In the genomic region with DNA sequence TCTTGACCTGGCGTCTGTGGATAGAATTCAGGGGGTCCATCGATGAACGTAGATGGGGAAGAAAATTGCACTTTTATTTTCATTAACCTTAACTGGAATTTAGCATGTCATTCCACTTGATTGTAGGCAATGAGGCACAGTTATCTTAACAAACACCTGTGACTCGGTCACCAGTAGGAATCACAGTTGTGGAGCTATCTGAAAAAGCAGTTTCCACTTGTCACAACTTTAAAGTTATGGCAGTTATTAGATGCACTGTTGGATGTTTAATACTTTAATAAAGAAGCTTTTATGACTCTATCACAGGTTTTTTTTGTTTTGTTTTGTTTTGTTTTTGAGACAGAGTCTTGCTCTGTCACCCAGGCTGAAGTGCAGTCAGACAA, we compare ENCODE assay signal across 1 cellular context.
TF ChIP-seq lines count a peak whose summit lies in the region.

No MANE protein-coding gene starts in this region.

TF ChIP-seq in K562, 482 proteins besides CTCF, POLR2A, EP300 and RAD21 (continued from another document and continues in another):
- peak; percentile 97 for TF ChIP-seq DACH1 (IDR thresholded peaks at IDR 0.05; ENCODE audit: partially characterized antibody)
- TF ChIP-seq CHD2 (IDR thresholded peaks at IDR 0.05; ENCODE audit: low read depth, low read length) = no peak
- TF ChIP-seq, protein P1, sequence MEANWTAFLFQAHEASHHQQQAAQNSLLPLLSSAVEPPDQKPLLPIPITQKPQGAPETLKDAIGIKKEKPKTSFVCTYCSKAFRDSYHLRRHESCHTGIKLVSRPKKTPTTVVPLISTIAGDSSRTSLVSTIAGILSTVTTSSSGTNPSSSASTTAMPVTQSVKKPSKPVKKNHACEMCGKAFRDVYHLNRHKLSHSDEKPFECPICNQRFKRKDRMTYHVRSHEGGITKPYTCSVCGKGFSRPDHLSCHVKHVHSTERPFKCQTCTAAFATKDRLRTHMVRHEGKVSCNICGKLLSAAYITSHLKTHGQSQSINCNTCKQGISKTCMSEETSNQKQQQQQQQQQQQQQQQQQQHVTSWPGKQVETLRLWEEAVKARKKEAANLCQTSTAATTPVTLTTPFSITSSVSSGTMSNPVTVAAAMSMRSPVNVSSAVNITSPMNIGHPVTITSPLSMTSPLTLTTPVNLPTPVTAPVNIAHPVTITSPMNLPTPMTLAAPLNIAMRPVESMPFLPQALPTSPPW (CRISPR knock-in tag; IDR thresholded peaks at IDR 0.05) = no peak
- no peak for TF ChIP-seq ETV1 (tag; conservative IDR thresholded peaks at IDR 0.05; ENCODE audit: low read depth)
- no peak for TF ChIP-seq NR4A1 (CRISPR knock-in tag; IDR thresholded peaks at IDR 0.05)
- TF ChIP-seq NR4A1 (tag; IDR thresholded peaks at IDR 0.05) = no peak
- no peak for TF ChIP-seq SMARCB1 (IDR thresholded peaks at IDR 0.05; ENCODE audit: insufficient read length, low read depth)
- peak; percentile 89 for TF ChIP-seq DPF2 (IDR thresholded peaks at IDR 0.05)
- no peak for TF ChIP-seq BRD4 (IDR thresholded peaks at IDR 0.05)
- no peak for TF ChIP-seq ETV5 (CRISPR knock-in tag; IDR thresholded peaks at IDR 0.05; ENCODE audit: low read depth)
- TF ChIP-seq TCF3 (CRISPR knock-in tag; IDR thresholded peaks at IDR 0.05) = peak; percentile 86
- TF ChIP-seq, protein P2, sequence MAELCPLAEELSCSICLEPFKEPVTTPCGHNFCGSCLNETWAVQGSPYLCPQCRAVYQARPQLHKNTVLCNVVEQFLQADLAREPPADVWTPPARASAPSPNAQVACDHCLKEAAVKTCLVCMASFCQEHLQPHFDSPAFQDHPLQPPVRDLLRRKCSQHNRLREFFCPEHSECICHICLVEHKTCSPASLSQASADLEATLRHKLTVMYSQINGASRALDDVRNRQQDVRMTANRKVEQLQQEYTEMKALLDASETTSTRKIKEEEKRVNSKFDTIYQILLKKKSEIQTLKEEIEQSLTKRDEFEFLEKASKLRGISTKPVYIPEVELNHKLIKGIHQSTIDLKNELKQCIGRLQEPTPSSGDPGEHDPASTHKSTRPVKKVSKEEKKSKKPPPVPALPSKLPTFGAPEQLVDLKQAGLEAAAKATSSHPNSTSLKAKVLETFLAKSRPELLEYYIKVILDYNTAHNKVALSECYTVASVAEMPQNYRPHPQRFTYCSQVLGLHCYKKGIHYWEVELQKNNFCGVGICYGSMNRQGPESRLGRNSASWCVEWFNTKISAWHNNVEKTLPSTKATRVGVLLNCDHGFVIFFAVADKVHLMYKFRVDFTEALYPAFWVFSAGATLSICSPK (IDR thresholded peaks at IDR 0.05; ENCODE audit: borderline replicate concordance) = no peak
- TF ChIP-seq MEIS2 (IDR thresholded peaks at IDR 0.05; ENCODE audit: partially characterized antibody) = peak; percentile 95
- TF ChIP-seq, protein P3, sequence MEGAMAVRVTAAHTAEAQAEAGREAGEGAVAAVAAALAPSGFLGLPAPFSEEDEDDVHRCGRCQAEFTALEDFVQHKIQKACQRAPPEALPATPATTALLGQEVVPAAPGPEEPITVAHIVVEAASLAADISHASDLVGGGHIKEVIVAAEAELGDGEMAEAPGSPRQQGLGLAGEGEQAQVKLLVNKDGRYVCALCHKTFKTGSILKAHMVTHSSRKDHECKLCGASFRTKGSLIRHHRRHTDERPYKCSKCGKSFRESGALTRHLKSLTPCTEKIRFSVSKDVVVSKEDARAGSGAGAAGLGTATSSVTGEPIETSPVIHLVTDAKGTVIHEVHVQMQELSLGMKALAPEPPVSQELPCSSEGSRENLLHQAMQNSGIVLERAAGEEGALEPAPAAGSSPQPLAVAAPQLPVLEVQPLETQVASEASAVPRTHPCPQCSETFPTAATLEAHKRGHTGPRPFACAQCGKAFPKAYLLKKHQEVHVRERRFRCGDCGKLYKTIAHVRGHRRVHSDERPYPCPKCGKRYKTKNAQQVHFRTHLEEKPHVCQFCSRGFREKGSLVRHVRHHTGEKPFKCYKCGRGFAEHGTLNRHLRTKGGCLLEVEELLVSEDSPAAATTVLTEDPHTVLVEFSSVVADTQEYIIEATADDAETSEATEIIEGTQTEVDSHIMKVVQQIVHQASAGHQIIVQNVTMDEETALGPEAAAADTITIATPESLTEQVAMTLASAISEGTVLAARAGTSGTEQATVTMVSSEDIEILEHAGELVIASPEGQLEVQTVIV (CRISPR knock-in tag; IDR thresholded peaks at IDR 0.05; ENCODE audit: borderline replicate concordance) = no peak
- no peak for TF ChIP-seq PHTF2 (CRISPR knock-in tag; IDR thresholded peaks at IDR 0.05)
- no peak for TF ChIP-seq SREBF1 (IDR thresholded peaks at IDR 0.05; ENCODE audit: borderline replicate concordance, low read depth, low read length)
- TF ChIP-seq KAT2B (IDR thresholded peaks at IDR 0.05; ENCODE audit: low read depth, low read length) = no peak
- no peak for TF ChIP-seq KLF6 (CRISPR knock-in tag; IDR thresholded peaks at IDR 0.05; ENCODE audit: borderline replicate concordance)
- TF ChIP-seq, protein P4, sequence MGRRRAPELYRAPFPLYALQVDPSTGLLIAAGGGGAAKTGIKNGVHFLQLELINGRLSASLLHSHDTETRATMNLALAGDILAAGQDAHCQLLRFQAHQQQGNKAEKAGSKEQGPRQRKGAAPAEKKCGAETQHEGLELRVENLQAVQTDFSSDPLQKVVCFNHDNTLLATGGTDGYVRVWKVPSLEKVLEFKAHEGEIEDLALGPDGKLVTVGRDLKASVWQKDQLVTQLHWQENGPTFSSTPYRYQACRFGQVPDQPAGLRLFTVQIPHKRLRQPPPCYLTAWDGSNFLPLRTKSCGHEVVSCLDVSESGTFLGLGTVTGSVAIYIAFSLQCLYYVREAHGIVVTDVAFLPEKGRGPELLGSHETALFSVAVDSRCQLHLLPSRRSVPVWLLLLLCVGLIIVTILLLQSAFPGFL (CRISPR knock-in tag; IDR thresholded peaks at IDR 0.05) = no peak
- TF ChIP-seq, protein P5, sequence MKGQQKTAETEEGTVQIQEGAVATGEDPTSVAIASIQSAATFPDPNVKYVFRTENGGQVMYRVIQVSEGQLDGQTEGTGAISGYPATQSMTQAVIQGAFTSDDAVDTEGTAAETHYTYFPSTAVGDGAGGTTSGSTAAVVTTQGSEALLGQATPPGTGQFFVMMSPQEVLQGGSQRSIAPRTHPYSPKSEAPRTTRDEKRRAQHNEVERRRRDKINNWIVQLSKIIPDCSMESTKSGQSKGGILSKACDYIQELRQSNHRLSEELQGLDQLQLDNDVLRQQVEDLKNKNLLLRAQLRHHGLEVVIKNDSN (CRISPR knock-in tag; IDR thresholded peaks at IDR 0.05) = no peak
- TF ChIP-seq, protein P6, sequence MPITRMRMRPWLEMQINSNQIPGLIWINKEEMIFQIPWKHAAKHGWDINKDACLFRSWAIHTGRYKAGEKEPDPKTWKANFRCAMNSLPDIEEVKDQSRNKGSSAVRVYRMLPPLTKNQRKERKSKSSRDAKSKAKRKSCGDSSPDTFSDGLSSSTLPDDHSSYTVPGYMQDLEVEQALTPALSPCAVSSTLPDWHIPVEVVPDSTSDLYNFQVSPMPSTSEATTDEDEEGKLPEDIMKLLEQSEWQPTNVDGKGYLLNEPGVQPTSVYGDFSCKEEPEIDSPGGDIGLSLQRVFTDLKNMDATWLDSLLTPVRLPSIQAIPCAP (CRISPR knock-in tag; IDR thresholded peaks at IDR 0.05; ENCODE audit: borderline replicate concordance) = no peak
- no peak for TF ChIP-seq ZKSCAN1 (IDR thresholded peaks at IDR 0.05; ENCODE audit: low read depth, low read length)
- TF ChIP-seq, protein P7, sequence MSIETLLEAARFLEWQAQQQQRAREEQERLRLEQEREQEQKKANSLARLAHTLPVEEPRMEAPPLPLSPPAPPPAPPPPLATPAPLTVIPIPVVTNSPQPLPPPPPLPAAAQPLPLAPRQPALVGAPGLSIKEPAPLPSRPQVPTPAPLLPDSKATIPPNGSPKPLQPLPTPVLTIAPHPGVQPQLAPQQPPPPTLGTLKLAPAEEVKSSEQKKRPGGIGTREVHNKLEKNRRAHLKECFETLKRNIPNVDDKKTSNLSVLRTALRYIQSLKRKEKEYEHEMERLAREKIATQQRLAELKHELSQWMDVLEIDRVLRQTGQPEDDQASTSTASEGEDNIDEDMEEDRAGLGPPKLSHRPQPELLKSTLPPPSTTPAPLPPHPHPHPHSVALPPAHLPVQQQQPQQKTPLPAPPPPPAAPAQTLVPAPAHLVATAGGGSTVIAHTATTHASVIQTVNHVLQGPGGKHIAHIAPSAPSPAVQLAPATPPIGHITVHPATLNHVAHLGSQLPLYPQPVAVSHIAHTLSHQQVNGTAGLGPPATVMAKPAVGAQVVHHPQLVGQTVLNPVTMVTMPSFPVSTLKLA (conservative IDR thresholded peaks at IDR 0.05) = peak in 1 of 2 experiments; percentile 39; a peak in 1 of 4 replicates
- no peak for TF ChIP-seq YBX1 (IDR thresholded peaks at IDR 0.05)
- no peak for TF ChIP-seq ZNF174 (CRISPR knock-in tag; IDR thresholded peaks at IDR 0.05)
- TF ChIP-seq SIRT6 (IDR thresholded peaks at IDR 0.05; ENCODE audit: low read depth, low read length) = no peak
- no peak for TF ChIP-seq DMBX1 (CRISPR knock-in tag; IDR thresholded peaks at IDR 0.05; ENCODE audit: borderline replicate concordance)
- no peak for TF ChIP-seq RBM14 (IDR thresholded peaks at IDR 0.05; ENCODE audit: borderline replicate concordance, insufficient read depth, low read depth, low read length)
- TF ChIP-seq ARID1B (IDR thresholded peaks at IDR 0.05) = peak; percentile 96
- peak; percentile 91 for TF ChIP-seq SMARCA4 (IDR thresholded peaks at IDR 0.05)
- TF ChIP-seq MTA2 (IDR thresholded peaks at IDR 0.05; ENCODE audit: low read depth) = peak; percentile 88
- TF ChIP-seq ZNF263 (CRISPR knock-in tag; IDR thresholded peaks at IDR 0.05; ENCODE audit: borderline replicate concordance) = no peak
- TF ChIP-seq WHSC1 (IDR thresholded peaks at IDR 0.05; ENCODE audit: low read length) = no peak
- no peak for TF ChIP-seq ZNF354B (CRISPR knock-in tag; IDR thresholded peaks at IDR 0.05)
- TF ChIP-seq LARP7 (IDR thresholded peaks at IDR 0.05) = no peak
- no peak for TF ChIP-seq GTF2F1 (IDR thresholded peaks at IDR 0.05; ENCODE audit: low read depth, low read length)
- TF ChIP-seq JUN (IDR thresholded peaks at IDR 0.05; ENCODE audit: borderline replicate concordance, low read depth, low read length) = no peak
- TF ChIP-seq JUN (CRISPR knock-in tag; IDR thresholded peaks at IDR 0.05; ENCODE audit: borderline replicate concordance) = no peak
- TF ChIP-seq ZNF551 (CRISPR knock-in tag; IDR thresholded peaks at IDR 0.05) = no peak
- TF ChIP-seq, protein P8, sequence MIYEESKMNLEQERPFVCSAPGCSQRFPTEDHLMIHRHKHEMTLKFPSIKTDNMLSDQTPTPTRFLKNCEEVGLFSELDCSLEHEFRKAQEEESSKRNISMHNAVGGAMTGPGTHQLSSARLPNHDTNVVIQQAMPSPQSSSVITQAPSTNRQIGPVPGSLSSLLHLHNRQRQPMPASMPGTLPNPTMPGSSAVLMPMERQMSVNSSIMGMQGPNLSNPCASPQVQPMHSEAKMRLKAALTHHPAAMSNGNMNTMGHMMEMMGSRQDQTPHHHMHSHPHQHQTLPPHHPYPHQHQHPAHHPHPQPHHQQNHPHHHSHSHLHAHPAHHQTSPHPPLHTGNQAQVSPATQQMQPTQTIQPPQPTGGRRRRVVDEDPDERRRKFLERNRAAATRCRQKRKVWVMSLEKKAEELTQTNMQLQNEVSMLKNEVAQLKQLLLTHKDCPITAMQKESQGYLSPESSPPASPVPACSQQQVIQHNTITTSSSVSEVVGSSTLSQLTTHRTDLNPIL (CRISPR knock-in tag; IDR thresholded peaks at IDR 0.05) = no peak
- TF ChIP-seq ARID2 (IDR thresholded peaks at IDR 0.05) = no peak
- TF ChIP-seq, protein P9, sequence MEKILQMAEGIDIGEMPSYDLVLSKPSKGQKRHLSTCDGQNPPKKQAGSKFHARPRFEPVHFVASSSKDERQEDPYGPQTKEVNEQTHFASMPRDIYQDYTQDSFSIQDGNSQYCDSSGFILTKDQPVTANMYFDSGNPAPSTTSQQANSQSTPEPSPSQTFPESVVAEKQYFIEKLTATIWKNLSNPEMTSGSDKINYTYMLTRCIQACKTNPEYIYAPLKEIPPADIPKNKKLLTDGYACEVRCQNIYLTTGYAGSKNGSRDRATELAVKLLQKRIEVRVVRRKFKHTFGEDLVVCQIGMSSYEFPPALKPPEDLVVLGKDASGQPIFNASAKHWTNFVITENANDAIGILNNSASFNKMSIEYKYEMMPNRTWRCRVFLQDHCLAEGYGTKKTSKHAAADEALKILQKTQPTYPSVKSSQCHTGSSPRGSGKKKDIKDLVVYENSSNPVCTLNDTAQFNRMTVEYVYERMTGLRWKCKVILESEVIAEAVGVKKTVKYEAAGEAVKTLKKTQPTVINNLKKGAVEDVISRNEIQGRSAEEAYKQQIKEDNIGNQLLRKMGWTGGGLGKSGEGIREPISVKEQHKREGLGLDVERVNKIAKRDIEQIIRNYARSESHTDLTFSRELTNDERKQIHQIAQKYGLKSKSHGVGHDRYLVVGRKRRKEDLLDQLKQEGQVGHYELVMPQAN (IDR thresholded peaks at IDR 0.05; ENCODE audit: borderline replicate concordance) = no peak
- TF ChIP-seq ZFPM2 (CRISPR knock-in tag; IDR thresholded peaks at IDR 0.05) = no peak
- no peak for TF ChIP-seq POU5F1 (IDR thresholded peaks at IDR 0.05; ENCODE audit: borderline replicate concordance, low read depth, low read length, partially characterized antibody)
- TF ChIP-seq SRF (CRISPR knock-in tag; IDR thresholded peaks at IDR 0.05) = no peak
- peak; percentile 76 for TF ChIP-seq KLF16 (IDR thresholded peaks at IDR 0.05)
- no peak for TF ChIP-seq MIER1 (IDR thresholded peaks at IDR 0.05; ENCODE audit: low read depth)
- TF ChIP-seq, protein P10, sequence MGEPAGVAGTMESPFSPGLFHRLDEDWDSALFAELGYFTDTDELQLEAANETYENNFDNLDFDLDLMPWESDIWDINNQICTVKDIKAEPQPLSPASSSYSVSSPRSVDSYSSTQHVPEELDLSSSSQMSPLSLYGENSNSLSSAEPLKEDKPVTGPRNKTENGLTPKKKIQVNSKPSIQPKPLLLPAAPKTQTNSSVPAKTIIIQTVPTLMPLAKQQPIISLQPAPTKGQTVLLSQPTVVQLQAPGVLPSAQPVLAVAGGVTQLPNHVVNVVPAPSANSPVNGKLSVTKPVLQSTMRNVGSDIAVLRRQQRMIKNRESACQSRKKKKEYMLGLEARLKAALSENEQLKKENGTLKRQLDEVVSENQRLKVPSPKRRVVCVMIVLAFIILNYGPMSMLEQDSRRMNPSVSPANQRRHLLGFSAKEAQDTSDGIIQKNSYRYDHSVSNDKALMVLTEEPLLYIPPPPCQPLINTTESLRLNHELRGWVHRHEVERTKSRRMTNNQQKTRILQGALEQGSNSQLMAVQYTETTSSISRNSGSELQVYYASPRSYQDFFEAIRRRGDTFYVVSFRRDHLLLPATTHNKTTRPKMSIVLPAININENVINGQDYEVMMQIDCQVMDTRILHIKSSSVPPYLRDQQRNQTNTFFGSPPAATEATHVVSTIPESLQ (CRISPR knock-in tag; IDR thresholded peaks at IDR 0.05) = no peak
- 0 out of 2 replicates have a peak, but pooled peaks have one; percentile 14 for TF ChIP-seq ATF7 (IDR thresholded peaks at IDR 0.05)
- TF ChIP-seq RCOR1 (IDR thresholded peaks at IDR 0.05; ENCODE audit: borderline replicate concordance in 1 of 2, low read depth in 2 of 2, low read length in 2 of 2) = peak; percentile 90 to 96
- TF ChIP-seq PTBP1 (IDR thresholded peaks at IDR 0.05; ENCODE audit: low read depth, low read length) = no peak
- TF ChIP-seq BDP1 (IDR thresholded peaks at IDR 0.05; ENCODE audit: insufficient read depth, insufficient read length) = no peak
- peak; percentile 19; the same call in 1 of the 2 replicates for TF ChIP-seq MAFK (IDR thresholded peaks at IDR 0.05; ENCODE audit: low read length)
- TF ChIP-seq ZSCAN32 (CRISPR knock-in tag; IDR thresholded peaks at IDR 0.05) = no peak
- TF ChIP-seq ZNF232 (CRISPR knock-in tag; IDR thresholded peaks at IDR 0.05) = no peak
- TF ChIP-seq NCOR1 (IDR thresholded peaks at IDR 0.05) = peak; percentile 87
- no peak for TF ChIP-seq HDAC8 (tag; IDR thresholded peaks at IDR 0.05)
